ENCODE assay signal across 2 cellular contexts in genomic region chr3:197471221-197472010, GRCh38.
TF ChIP-seq lines count a peak whose summit lies in the region.

No MANE protein-coding gene starts in this region.

TF ChIP-seq in A549, 52 proteins besides CTCF, POLR2A, EP300 and RAD21 (continued from another document):
- TF ChIP-seq PHF8 (IDR thresholded peaks at IDR 0.05; ENCODE audit: borderline replicate concordance, low read depth) (no peak), TP53 (CRISPR knock-in tag; IDR thresholded peaks at IDR 0.05) (no peak), ESRRA (IDR thresholded peaks at IDR 0.05; ENCODE audit: borderline replicate concordance, low read length) (no peak), ZNF302 (CRISPR knock-in tag; IDR thresholded peaks at IDR 0.05) (no peak), E2F6 (IDR thresholded peaks at IDR 0.05; ENCODE audit: borderline replicate concordance, low read depth) (no peak), HES2 (IDR thresholded peaks at IDR 0.05) (no peak), USF2 (IDR thresholded peaks at IDR 0.05) (no peak), MAX (IDR thresholded peaks at IDR 0.05) (no peak), FOSL2 (IDR thresholded peaks at IDR 0.05) (no peak), FOSL2 (CRISPR knock-in tag; IDR thresholded peaks at IDR 0.05) (no peak), ATOH8 (CRISPR knock-in tag; IDR thresholded peaks at IDR 0.05; ENCODE audit: low read depth) (no peak), CBX2 (IDR thresholded peaks at IDR 0.05; ENCODE audit: borderline replicate concordance, low read depth) (no peak), ELK1 (IDR thresholded peaks at IDR 0.05; ENCODE audit: low read depth, low read length) (no peak)

TF ChIP-seq in WTC11, 78 proteins besides CTCF, POLR2A, EP300 and RAD21:
- no peak for TF ChIP-seq E2F5 (CRISPR knock-in tag; IDR thresholded peaks at IDR 0.05)
- no peak for TF ChIP-seq HMGA2 (CRISPR knock-in tag; IDR thresholded peaks at IDR 0.05)
- TF ChIP-seq NFATC4 (CRISPR knock-in tag; IDR thresholded peaks at IDR 0.05): no peak
- TF ChIP-seq ELF4 (CRISPR knock-in tag; IDR thresholded peaks at IDR 0.05; ENCODE audit: low read depth): no peak
- TF ChIP-seq RELA (CRISPR knock-in tag; IDR thresholded peaks at IDR 0.05; ENCODE audit: borderline replicate concordance): no peak
- no peak for TF ChIP-seq ATF1 (CRISPR knock-in tag; IDR thresholded peaks at IDR 0.05)
- TF ChIP-seq NFE2L1 (CRISPR knock-in tag; IDR thresholded peaks at IDR 0.05): no peak
- 0 out of 2 replicates have a peak, but pooled peaks have one; percentile 21 for TF ChIP-seq ZNF232 (CRISPR knock-in tag; IDR thresholded peaks at IDR 0.05)
- TF ChIP-seq TEAD1 (CRISPR knock-in tag; IDR thresholded peaks at IDR 0.05): no peak
- TF ChIP-seq MAX (CRISPR knock-in tag; IDR thresholded peaks at IDR 0.05): 0 out of 2 replicates have a peak, but pooled peaks have one; percentile 35
